In genomic region chr21:22796147-22796546, GRCh38 we compare ENCODE assay signal across 21 cellular contexts.
"Had no signal": no experiment of that assay in that cellular context is flagged by ENCODE, and none has a peak within 500 bp of the region (broad histone marks: within the 10 kb centered on the region; RNA-seq: fewer than 3 reads in every experiment).

No MANE protein-coding gene starts in this region.

- H3K4me1 Mint-ChIP-seq: activated naive CD4-positive, alpha-beta T cell treated with anti-CD3 and anti-CD28 coated beads, Interleukin-2, amount 50 U/mL, for 24 hours; WTC11 had no signal

- H3K27me3 Mint-ChIP-seq: activated naive CD4-positive, alpha-beta T cell treated with anti-CD3 and anti-CD28 coated beads, Interleukin-2, amount 50 U/mL, for 24 hours; activated T-cell treated with anti-CD3 and anti-CD28 coated beads, Interleukin-2, amount 50 U/mL, for 24 hours had no signal

- H3K36me3 ChIP-seq: brain microvascular endothelial cell, cardiac muscle cell had no signal

- ATAC-seq: activated CD8-positive, alpha-beta T cell treated with anti-CD3 and anti-CD28 coated beads, Interleukin-2, amount 10 ng/mL, durations not matched to agents 7 days and 5 days; WTC11 had no signal

- H3K36me3 Mint-ChIP-seq: activated naive CD4-positive, alpha-beta T cell treated with anti-CD3 and anti-CD28 coated beads, Interleukin-2, amount 50 U/mL, for 24 hours; WTC11 had no signal

- H3K9me3 Mint-ChIP-seq: activated naive CD4-positive, alpha-beta T cell treated with anti-CD3 and anti-CD28 coated beads, Interleukin-2, amount 50 U/mL, for 24 hours; activated T-cell treated with anti-CD3 and anti-CD28 coated beads, Interleukin-2, amount 50 U/mL, for 24 hours; activated T-helper 1 cell treated with anti-CD3 and anti-CD28 coated beads, Interleukin-12 subunit alpha, Interleukin-12 subunit beta, Interleukin-2, Interleukin-4 antibody, amounts not matched to agents 30 ng/mL and 10 ng/mL and 1 ng/mL, durations not matched to agents 14 hours and 24 hours and 36 hours; T-helper 2 cell treated with Interferon-gamma antibody and Interleukin-4, amounts not matched to agents 5 μg/mL and 100 μg/mL, for 36 hours had no signal

- H3K4me3 Mint-ChIP-seq: activated CD8-positive, alpha-beta T cell treated with anti-CD3 and anti-CD28 coated beads, Interleukin-2, amount 10 ng/mL, durations not matched to agents 7 days and 5 days; activated naive CD4-positive, alpha-beta T cell treated with anti-CD3 and anti-CD28 coated beads, Interleukin-2, amount 50 U/mL, for 24 hours; activated T-cell treated with anti-CD3 and anti-CD28 coated beads, Interleukin-2, amount 50 U/mL, for 24 hours; activated T-helper 1 cell treated with anti-CD3 and anti-CD28 coated beads, Interleukin-12 subunit alpha, Interleukin-12 subunit beta, Interleukin-2, Interleukin-4 antibody, amounts not matched to agents 30 ng/mL and 10 ng/mL and 1 ng/mL, durations not matched to agents 14 hours and 24 hours and 36 hours; T-helper 2 cell treated with Interferon-gamma antibody and Interleukin-4, amounts not matched to agents 5 μg/mL and 100 μg/mL, for 36 hours; WTC11 had no signal

- DNase-seq: activated CD4-positive, alpha-beta T cell treated with anti-CD3 and anti-CD28 coated beads for 48 hours; activated CD4-positive, alpha-beta T cell treated with anti-CD3 and anti-CD28 coated beads, Interleukin-2, amount 50 U/mL, for 4 hours; activated CD4-positive, CD25-positive, alpha-beta regulatory T cell treated with anti-CD3 and anti-CD28 coated beads, Interleukin-2, amount 50 U/mL, for 72 hours; activated CD8-positive, alpha-beta T cell treated with anti-CD3 and anti-CD28 coated beads, Interleukin-2, amount 10 ng/mL, durations not matched to agents 7 days and 5 days; activated effector memory CD4-positive, alpha-beta T cell treated with Interleukin-2 at 50 U/mL for 16 hours; activated naive CD4-positive, alpha-beta T cell; activated T-cell treated with anti-CD3 and anti-CD28 coated beads, Interleukin-2, amount 50 U/mL, for 24 hours; brain microvascular endothelial cell; KG1; NCI-H1105; NCI-H146; NCI-H187 treated with DMSO at 0.1 percent for 48 hours; NCI-H2081 treated with DMSO at 0.1 percent for 48 hours; NCI-H446; NCI-H524 had no signal

- H3K27ac ChIP-seq: brain microvascular endothelial cell, cardiac muscle cell, SK-N-MC had no signal

- H3K27me3 ChIP-seq: brain microvascular endothelial cell, cardiac muscle cell had no signal

- H3K27ac Mint-ChIP-seq: activated CD8-positive, alpha-beta T cell treated with anti-CD3 and anti-CD28 coated beads, Interleukin-2, amount 10 ng/mL, durations not matched to agents 7 days and 5 days; activated naive CD4-positive, alpha-beta T cell treated with anti-CD3 and anti-CD28 coated beads, Interleukin-2, amount 50 U/mL, for 24 hours; activated T-cell treated with anti-CD3 and anti-CD28 coated beads, Interleukin-2, amount 50 U/mL, for 24 hours; activated T-helper 1 cell treated with anti-CD3 and anti-CD28 coated beads, Interleukin-12 subunit alpha, Interleukin-12 subunit beta, Interleukin-2, Interleukin-4 antibody, amounts not matched to agents 30 ng/mL and 10 ng/mL and 1 ng/mL, durations not matched to agents 14 hours and 24 hours and 36 hours; T-helper 2 cell treated with Interferon-gamma antibody and Interleukin-4, amounts not matched to agents 5 μg/mL and 100 μg/mL, for 36 hours; WTC11 had no signal

- H3K4me3 ChIP-seq: cardiac muscle cell, SK-N-MC had no signal
